In genomic region chr12:55734595-55734994, GRCh38 we compare ENCODE assay signal across 8 cellular contexts.
"Had no signal": no experiment of that assay in that cellular context is flagged by ENCODE, and none has a peak within 500 bp of the region (broad histone marks: within the 10 kb centered on the region; RNA-seq: fewer than 3 reads in every experiment).

No MANE protein-coding gene starts in this region.

- ATAC-seq: HCT116, HepG2 had no signal

- DNase-seq: GM23248, GOT3, H7 had no signal

- H3K9me3 ChIP-seq: HAP-1 had no signal

- H3K27ac Mint-ChIP-seq: IgD-negative memory B cell had no signal

- H3K36me3 Mint-ChIP-seq: IgD-negative memory B cell had no signal

- H3K36me3 ChIP-seq: HAP-1 had no signal

- H3K4me3 ChIP-seq: GM23248, HAP-1 had no signal

- H3K27me3 Mint-ChIP-seq: IgD-negative memory B cell had no signal

- H3K27ac ChIP-seq: GM23248, HL-60 had no signal

- H3K9me3 Mint-ChIP-seq: IgD-negative memory B cell had no signal
